1 cellular context compared by ENCODE assay signal in genomic region chr20:41170386-41171105, GRCh38.
TF ChIP-seq lines count a peak whose summit lies in the region.

No MANE protein-coding gene starts in this region.

TF ChIP-seq in HepG2, 621 proteins besides CTCF, POLR2A, EP300 and RAD21 (continued from another document):
- TF ChIP-seq RBM22 (optimal IDR thresholded peaks at IDR 0.05; ENCODE audit: low read length), result peak; percentile 66
- TF ChIP-seq, protein P1, sequence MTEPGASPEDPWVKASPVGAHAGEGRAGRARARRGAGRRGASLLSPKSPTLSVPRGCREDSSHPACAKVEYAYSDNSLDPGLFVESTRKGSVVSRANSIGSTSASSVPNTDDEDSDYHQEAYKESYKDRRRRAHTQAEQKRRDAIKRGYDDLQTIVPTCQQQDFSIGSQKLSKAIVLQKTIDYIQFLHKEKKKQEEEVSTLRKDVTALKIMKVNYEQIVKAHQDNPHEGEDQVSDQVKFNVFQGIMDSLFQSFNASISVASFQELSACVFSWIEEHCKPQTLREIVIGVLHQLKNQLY (CRISPR knock-in tag; IDR thresholded peaks at IDR 0.05), result no peak
- TF ChIP-seq ZNF572 (CRISPR knock-in tag; IDR thresholded peaks at IDR 0.05), result 0 out of 2 replicates have a peak, but pooled peaks have one; percentile 22
- TF ChIP-seq ASH2L (IDR thresholded peaks at IDR 0.05; ENCODE audit: insufficient read length, low read depth, low read length), result no peak
